Comparison of ENCODE assay signal across 9 cellular contexts in the genomic region with DNA sequence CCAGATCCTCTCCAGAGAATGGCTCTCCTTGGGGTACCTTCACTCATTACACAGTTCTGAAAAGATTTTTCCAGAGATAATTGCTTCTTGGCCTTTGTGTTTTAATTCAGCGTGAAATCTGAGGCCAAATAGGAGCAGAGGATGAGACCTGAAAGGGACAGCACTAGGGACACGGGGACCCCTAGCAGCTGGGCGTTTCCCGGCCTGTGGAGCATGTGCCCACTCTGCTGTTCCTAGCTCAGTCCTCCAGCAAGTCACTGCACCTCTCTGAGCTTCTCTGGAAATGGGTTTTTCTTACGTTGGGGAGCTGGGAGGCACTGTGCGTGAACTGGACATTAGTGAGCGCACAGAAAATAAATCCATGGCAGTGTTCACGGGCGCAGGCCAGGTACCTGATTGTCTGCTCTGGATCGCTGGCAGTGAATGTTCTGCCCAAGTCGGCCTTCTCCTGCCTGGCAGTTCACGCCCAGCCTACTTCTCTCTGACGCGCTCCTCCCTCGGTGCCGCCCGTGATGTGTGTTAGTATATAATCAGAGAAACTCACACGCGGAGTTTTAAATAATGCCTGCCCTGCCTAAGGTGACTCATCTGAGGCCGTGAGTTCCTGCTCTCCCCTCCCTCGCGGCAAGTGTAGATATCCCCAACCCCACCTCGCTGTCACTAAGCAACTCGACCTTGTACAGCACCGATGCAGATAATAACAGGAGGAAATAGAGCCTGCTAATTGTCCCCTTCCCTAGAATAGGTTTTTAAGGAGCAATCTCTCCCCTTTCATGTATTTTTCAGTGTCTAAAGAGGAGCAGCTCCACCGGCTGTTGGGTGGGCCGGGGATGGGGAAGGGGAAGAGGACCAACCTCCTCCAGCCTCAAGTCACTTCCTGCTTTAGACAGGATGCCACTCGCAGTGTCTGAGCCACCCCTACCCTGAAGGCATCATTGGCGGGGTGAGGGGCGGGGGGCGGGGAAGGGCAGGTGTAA. TPM values are rescaled to one million over a fixed set of nuclear protein-coding genes. Genes with fewer than 3 reads are reported as not detected.
DNase-seq lines count a peak whose midpoint lies in the region; ATAC-seq and TF ChIP-seq lines count a peak whose summit lies in the region.
"Had no signal": no experiment of that assay in that cellular context is flagged by ENCODE, and none has a peak within 500 bp of the region (broad histone marks: within the 10 kb centered on the region; RNA-seq: fewer than 3 reads in every experiment).

No MANE protein-coding gene starts in this region.

- H3K4me3 ChIP-seq in left ventricle myocardium inferior, result no peak overlapping the region
- no peak overlapping the region for H3K4me3 ChIP-seq in smooth muscle cell

- 37% methylated on average over 31 of the region's 31 CpGs for WGBS in smooth muscle cell (ENCODE audit: low lambda C conversion rate)

- peaks cover 9% of the 10 kb centered on the region for H3K79me2 ChIP-seq in smooth muscle cell (ENCODE audit: low read depth)

- H4K20me1 ChIP-seq in smooth muscle cell (ENCODE audit: low read depth), result peaks cover 20% of the 10 kb centered on the region

- H3K27ac ChIP-seq in left ventricle myocardium inferior (replicated peaks) (peak overlapping the region; percentile 46), smooth muscle cell (ENCODE audit: low read depth) (peak overlapping the region; percentile 98)
- H3K27ac ChIP-seq: C4-2B had no signal

- H3K36me3 ChIP-seq in left ventricle myocardium inferior (no peaks in the 10 kb centered on the region), smooth muscle cell (ENCODE audit: low read depth) (no peaks in the 10 kb centered on the region)

- H3K4me1 ChIP-seq in left ventricle myocardium inferior (peaks cover 65% of the 10 kb centered on the region), smooth muscle cell (ENCODE audit: low read depth) (peaks cover 29% of the 10 kb centered on the region)

- H3K4me2 ChIP-seq in smooth muscle cell, result peak overlapping the region; percentile 56

- H2AFZ ChIP-seq in smooth muscle cell (ENCODE audit: low read depth), result no peak overlapping the region

- no peak overlapping the region for H3K9ac ChIP-seq in smooth muscle cell (ENCODE audit: low read depth)

- intact Hi-C loops in left ventricle myocardium inferior (cut with micrococcal nuclease), result no loop called here
- intact Hi-C loops in Right ventricle myocardium inferior (cut with DNase I), result loop anchor here (5.0 kb wide), 2 partner anchors 72 to 97 kb away; a partner anchor contains a TSS

- no peak for TF ChIP-seq CTCF in left ventricle myocardium inferior (IDR thresholded peaks at IDR 0.05; ENCODE audit: borderline replicate concordance)
- TF ChIP-seq CTCF in smooth muscle cell (IDR thresholded peaks at IDR 0.05; ENCODE audit: borderline replicate concordance, insufficient read depth, poor library complexity, severe bottlenecking), result no peak

- H3K27me3 ChIP-seq in left ventricle myocardium inferior (ENCODE audit: low read depth) (no peaks in the 10 kb centered on the region), smooth muscle cell (ENCODE audit: low read depth) (no peaks in the 10 kb centered on the region)

- H3K9me3 ChIP-seq in left ventricle myocardium inferior (replicated peaks) (no peaks in the 10 kb centered on the region), smooth muscle cell (replicated peaks; ENCODE audit: low read depth) (no peaks in the 10 kb centered on the region)

- no peak for TF ChIP-seq POLR2A in GM18505 (IDR thresholded peaks at IDR 0.05; ENCODE audit: borderline replicate concordance, extremely low read depth, insufficient read depth, insufficient read length)

- no peak for DNase-seq in left ventricle myocardium inferior
- DNase-seq in Right ventricle myocardium inferior (ENCODE audit: missing footprints), result no peak
- peak; percentile 48 to 64 for DNase-seq in activated CD8-positive, alpha-beta memory T cell treated with anti-CD3 and anti-CD28 coated beads for 1 hour (ENCODE audit: extremely low read depth in 1 of 2, low read depth in 1 of 2)
- peak; percentile 13 for DNase-seq in smooth muscle cell (lab: John Stamatoyannopoulos, UW; ENCODE audit: unreplicated experiment)
- DNase-seq in AG08396 (ENCODE audit: low spot score), result no peak

- ATAC-seq in Right ventricle myocardium inferior (no peak), esophagus mucosa (peak; percentile 77), GM18505 (IDR thresholded peaks at IDR 0.05; ENCODE audit: unreplicated experiment) (no peak), HG03097 (IDR thresholded peaks at IDR 0.05; ENCODE audit: low FRiP score, unreplicated experiment) (no peak)

- H3F3A ChIP-seq in smooth muscle cell (ENCODE audit: low read depth), result peaks cover 41% of the 10 kb centered on the region

RNA-seq across cellular contexts. Expression of a gene that starts 2.7 kb away (rescaled TPM):
- 13.9 TPM for total RNA-seq in left ventricle myocardium inferior
- 25.0 TPM for total RNA-seq in Right ventricle myocardium inferior
- total RNA-seq in esophagus mucosa, result 70.3 TPM
- 201 and 236 TPM in 2 replicates for total RNA-seq in smooth muscle cell
- 272 and 448 TPM in 2 replicates for polyA plus RNA-seq in smooth muscle cell

RNA-seq across cellular contexts. Expression of a gene that starts 41.6 kb away (rescaled TPM):
- total RNA-seq in left ventricle myocardium inferior (15.5 TPM), Right ventricle myocardium inferior (19.0 TPM), esophagus mucosa (27.0 TPM), smooth muscle cell (21.3 and 33.3 TPM in 2 replicates)
- 43.6 and 57.8 TPM in 2 replicates for polyA plus RNA-seq in smooth muscle cell

Comparison
In these comparisons a context has a peak if more than half of its experiments do, and no peak if none do; other contexts are left out.
1. DNase-seq: peak in activated CD8-positive, alpha-beta memory T cell treated with anti-CD3 and anti-CD28 coated beads for 1 hour (2 of 2) and smooth muscle cell (single experiment); none in left ventricle myocardium inferior (single experiment), Right ventricle myocardium inferior (single experiment) and AG08396 (single experiment).